Comparison of ENCODE assay signal across 8 cellular contexts in genomic region chr6:144064402-144064830, GRCh38. TPM values are rescaled to one million over a fixed set of nuclear protein-coding genes. Genes with fewer than 3 reads are reported as not detected.
DNase-seq lines count a peak whose midpoint lies in the region; ATAC-seq and TF ChIP-seq lines count a peak whose summit lies in the region.

No MANE protein-coding gene starts in this region.

- DNase-seq in GM10248 (ENCODE audit: extremely low spot score): peak; percentile 63
- peak; percentile 29 for DNase-seq in NOMO-1 treated with DMSO at 0.1 percent for 48 hours (lab: John Stamatoyannopoulos, UW; ENCODE audit: unreplicated experiment)
- peak; percentile 62 for DNase-seq in activated T-helper 9 cell treated with anti-CD3 and anti-CD28 coated beads, Interleukin-2, amount 50 U/mL, for 16 hours (ENCODE audit: low read depth)
- peak; percentile 53 for DNase-seq in Right ventricle myocardium superior
- DNase-seq in amniotic stem cell (lab: John Stamatoyannopoulos, UW): no peak
- DNase-seq in NCI-H128 (lab: John Stamatoyannopoulos, UW; ENCODE audit: unreplicated experiment): no peak

- intact Hi-C loops in Right ventricle myocardium superior (cut with DNase I): no loop called here

- ATAC-seq in HG02588 (IDR thresholded peaks at IDR 0.05; ENCODE audit: unreplicated experiment) (peak; percentile 15), Right ventricle myocardium superior (ENCODE audit: poor library complexity) (peak; percentile 58)

- H3K9ac ChIP-seq in rectal smooth muscle tissue (ENCODE audit: low read length): peak overlapping the region; percentile 11

- POLR2A ChIA-PET in GM10248 (lab: Yijun Ruan, JAX): interaction anchor here (1.1 kb wide), 1 partner anchor 10 kb away, joined by 9 read pairs; no protein-coding TSS in a partner anchor

- TF ChIP-seq CTCF in GM10248 (IDR thresholded peaks at IDR 0.05; ENCODE audit: control extremely low read depth, extremely low read depth, low read depth, missing control alignments): no peak

- no peaks in the 10 kb centered on the region for H3K4me1 ChIP-seq in rectal smooth muscle tissue (ENCODE audit: control insufficient read depth, insufficient read depth, low read length)

- peak overlapping the region; percentile 76 for H3K4me3 ChIP-seq in rectal smooth muscle tissue (ENCODE audit: low read length)

- CTCF ChIA-PET in GM10248 (lab: Yijun Ruan, JAX): interaction anchor here (1.0 to 2.1 kb wide), 6 partner anchors 9 to 551 kb away, joined by 3 to 10 read pairs (median 7); no protein-coding TSS in a partner anchor

- no peaks in the 10 kb centered on the region for H3K36me3 ChIP-seq in rectal smooth muscle tissue (ENCODE audit: control insufficient read depth, insufficient read depth, low read length)

- H3K27me3 ChIP-seq in rectal smooth muscle tissue (ENCODE audit: control insufficient read depth, insufficient read depth, low read length): peaks cover 8% of the 10 kb centered on the region

- peak overlapping the region; percentile 40 for H3K27ac ChIP-seq in rectal smooth muscle tissue (ENCODE audit: low read depth, low read length)

RNA-seq across cellular contexts. Expression of gene SF3B5, which starts 31.0 kb away (rescaled TPM):
- 112 TPM for total RNA-seq in Right ventricle myocardium superior

RNA-seq across cellular contexts. Expression of gene PLAGL1, which starts 56.4 kb away (rescaled TPM):
- total RNA-seq in Right ventricle myocardium superior: 10.8 TPM

Comparison
In these comparisons a context has a peak if more than half of its experiments do, and no peak if none do; other contexts are left out.
1. DNase-seq: peak in GM10248 (single experiment), NOMO-1 treated with DMSO at 0.1 percent for 48 hours (single experiment), activated T-helper 9 cell treated with anti-CD3 and anti-CD28 coated beads, Interleukin-2, amount 50 U/mL, for 16 hours (single experiment) and Right ventricle myocardium superior (single experiment); none in amniotic stem cell (single experiment) and NCI-H128 (single experiment).